In the genomic region with DNA sequence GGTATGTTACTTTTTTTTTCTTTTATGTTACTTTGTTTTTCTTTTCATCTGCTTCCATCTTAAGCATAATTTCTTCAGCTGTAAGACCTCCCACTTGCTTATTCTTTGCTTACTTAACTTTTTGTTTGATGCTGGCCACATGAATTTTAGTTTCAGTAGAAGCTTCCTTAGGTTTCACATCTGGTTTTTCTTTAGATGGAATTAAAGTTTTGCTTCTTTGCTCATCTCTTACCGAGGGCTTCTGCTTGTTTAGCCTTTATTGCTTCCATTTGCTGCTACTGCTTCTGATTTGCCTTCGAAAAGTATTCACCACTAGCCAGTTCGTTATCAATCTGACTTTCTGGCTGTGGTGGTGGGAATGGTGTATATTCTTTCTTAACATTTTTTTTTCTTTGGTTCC, we compare ENCODE assay signal across 16 cellular contexts.
DNase-seq lines count a peak whose midpoint lies in the region; ATAC-seq and TF ChIP-seq lines count a peak whose summit lies in the region.
"Had no signal": no experiment of that assay in that cellular context is flagged by ENCODE, and none has a peak within 500 bp of the region (broad histone marks: within the 10 kb centered on the region; RNA-seq: fewer than 3 reads in every experiment).

No MANE protein-coding gene starts in this region.

- H3K4me1 ChIP-seq in left lung, result no peaks in the 10 kb centered on the region
- H3K4me1 ChIP-seq: BLaER1 had no signal

- intact Hi-C loops in dendritic cell treated with granulocyte-macrophage colony-stimulating factor and Interleukin-4, amounts not matched to agents 40 ng/mL and 50 ng/mL, for 4 days (cut with micrococcal nuclease), result no loop called here
- intact Hi-C loops in left lung (cut with DNase I), result no loop called here

- H3K27ac ChIP-seq in left lung, result no peak overlapping the region
- H3K27ac ChIP-seq: BLaER1 had no signal

- no peak overlapping the region for H3K4me3 Mint-ChIP-seq in dendritic cell treated with granulocyte-macrophage colony-stimulating factor and Interleukin-4, amounts not matched to agents 40 ng/mL and 50 ng/mL, for 4 days
- no peak overlapping the region for H3K4me3 Mint-ChIP-seq in mesothelial cell of epicardium
- H3K4me3 Mint-ChIP-seq: CD8-positive, alpha-beta memory T cell; H9 had no signal

- no peaks in the 10 kb centered on the region for H3K9me3 ChIP-seq in left lung
- H3K9me3 ChIP-seq: BLaER1, Caco-2 had no signal

- H3K4me3 ChIP-seq in left lung, result no peak overlapping the region
- H3K4me3 ChIP-seq: BLaER1 had no signal

- in situ Hi-C loops in KBM-7 (cut with MboI; ENCODE audit: low pct_unique_long_range_greater_than_20kb, low sequenced_read_pairs), result no loop called here

- H3K4me1 Mint-ChIP-seq in dendritic cell treated with granulocyte-macrophage colony-stimulating factor and Interleukin-4, amounts not matched to agents 40 ng/mL and 50 ng/mL, for 4 days (ENCODE audit: low read depth), result peaks cover 48% of the 10 kb centered on the region
- peaks cover under 1% of the 10 kb centered on the region for H3K4me1 Mint-ChIP-seq in mesothelial cell of epicardium
- H3K4me1 Mint-ChIP-seq: H9 had no signal

- H3K9me3 Mint-ChIP-seq in dendritic cell treated with granulocyte-macrophage colony-stimulating factor and Interleukin-4, amounts not matched to agents 40 ng/mL and 50 ng/mL, for 4 days, result no peaks in the 10 kb centered on the region
- H3K9me3 Mint-ChIP-seq in mesothelial cell of epicardium, result no peaks in the 10 kb centered on the region
- H3K9me3 Mint-ChIP-seq: CD8-positive, alpha-beta memory T cell; H9 had no signal

- no peak for ATAC-seq in left lung

- peak; percentile 7 for DNase-seq in AG09319 (ENCODE audit: extremely low read depth, low read depth)
- peak; percentile 60 for DNase-seq in MV-4-11 (lab: John Stamatoyannopoulos, UW)
- DNase-seq in mesothelial cell of epicardium (ENCODE audit: low spot score in 2 of 2, unreplicated experiment in 2 of 2), result no peak
- no peak for DNase-seq in KBM-7
- no peak for DNase-seq in NCI-H82 treated with DMSO at 0.1 percent for 48 hours (lab: John Stamatoyannopoulos, UW; ENCODE audit: unreplicated experiment)
- no peak for DNase-seq in NCI-H1694 treated with DMSO at 0.1 percent for 48 hours (lab: John Stamatoyannopoulos, UW)
- no peak for DNase-seq in left lung
- DNase-seq: ACHN; Caco-2; CD8-positive, alpha-beta memory T cell; DND-41; GDM1; GOT3; H9 had no signal

- H3K36me3 ChIP-seq in left lung, result peaks cover 4 to 86% of the 10 kb centered on the region in 2 donors

- H3K36me3 Mint-ChIP-seq in dendritic cell treated with granulocyte-macrophage colony-stimulating factor and Interleukin-4, amounts not matched to agents 40 ng/mL and 50 ng/mL, for 4 days (ENCODE audit: low read depth), result peaks cover 75% of the 10 kb centered on the region
- H3K36me3 Mint-ChIP-seq in mesothelial cell of epicardium, result peaks cover 42% of the 10 kb centered on the region

- no peaks in the 10 kb centered on the region for H3K27me3 Mint-ChIP-seq in dendritic cell treated with granulocyte-macrophage colony-stimulating factor and Interleukin-4, amounts not matched to agents 40 ng/mL and 50 ng/mL, for 4 days
- no peaks in the 10 kb centered on the region for H3K27me3 Mint-ChIP-seq in mesothelial cell of epicardium (ENCODE audit: low read depth)
- H3K27me3 Mint-ChIP-seq: CD8-positive, alpha-beta memory T cell had no signal

- H3K27me3 ChIP-seq in left lung, result no peaks in the 10 kb centered on the region
- H3K27me3 ChIP-seq: BLaER1 had no signal

- peak overlapping the region; percentile 84 for H3K27ac Mint-ChIP-seq in dendritic cell treated with granulocyte-macrophage colony-stimulating factor and Interleukin-4, amounts not matched to agents 40 ng/mL and 50 ng/mL, for 4 days
- H3K27ac Mint-ChIP-seq in mesothelial cell of epicardium, result peak overlapping the region; percentile 14

- TF ChIP-seq CTCF in AG09319 (IDR thresholded peaks at IDR 0.05; ENCODE audit: low read depth, low read length) (no peak), mesothelial cell of epicardium (IDR thresholded peaks at IDR 0.05; ENCODE audit: unreplicated experiment) (no peak), left lung (IDR thresholded peaks at IDR 0.05) (no peak)

Comparison
In these comparisons a context has a peak if more than half of its experiments do, and no peak if none do; other contexts are left out.
1. DNase-seq: peak in AG09319 (single experiment) and MV-4-11 (single experiment); none in mesothelial cell of epicardium (0 of 2), KBM-7 (single experiment), NCI-H82 treated with DMSO at 0.1 percent for 48 hours (single experiment), NCI-H1694 treated with DMSO at 0.1 percent for 48 hours (single experiment) and left lung (0 of 2).